In the genomic region with DNA sequence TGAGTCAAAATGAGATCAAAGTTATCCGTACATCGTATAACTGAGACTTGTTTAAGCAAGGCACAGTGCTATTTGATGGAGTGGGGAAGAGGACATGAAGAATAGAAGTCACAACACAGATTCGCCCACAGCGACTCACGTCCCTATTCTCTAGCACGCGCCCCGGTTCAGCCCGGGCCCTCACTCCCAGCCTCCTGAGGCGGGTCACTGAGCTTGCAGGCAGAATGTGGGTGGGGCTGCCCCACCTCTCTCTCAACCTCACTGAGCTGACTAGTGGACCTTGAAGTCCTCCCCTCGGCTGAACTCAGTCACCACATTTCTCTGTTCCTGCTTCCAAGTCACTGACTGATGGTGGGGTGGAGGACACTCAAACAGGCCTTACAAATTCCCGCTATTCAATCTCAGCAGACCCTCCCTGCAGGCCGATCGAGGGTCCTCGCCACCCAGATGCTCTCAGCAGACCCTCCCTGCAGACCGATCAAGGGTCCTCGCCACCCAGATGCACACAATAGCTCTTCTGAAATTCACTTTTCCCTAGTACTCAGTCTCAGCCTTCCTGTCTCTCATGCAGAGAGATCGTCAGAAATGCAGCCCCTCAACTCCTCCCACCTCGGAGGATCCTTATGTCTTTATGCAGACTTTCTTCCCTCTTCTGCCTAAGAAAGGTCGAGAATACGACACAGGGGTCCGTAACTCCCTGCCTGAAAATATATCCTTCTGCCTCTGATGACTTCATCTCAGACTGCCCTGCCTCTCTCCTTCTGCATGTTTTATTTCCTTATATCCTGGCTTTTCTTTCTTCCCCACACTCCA, we compare ENCODE assay signal across 10 cellular contexts. TPM values are rescaled to one million over a fixed set of nuclear protein-coding genes. Genes with fewer than 3 reads are reported as not detected.
DNase-seq lines count a peak whose midpoint lies in the region; ATAC-seq and TF ChIP-seq lines count a peak whose summit lies in the region.
"Had no signal": no experiment of that assay in that cellular context is flagged by ENCODE, and none has a peak within 500 bp of the region (broad histone marks: within the 10 kb centered on the region; RNA-seq: fewer than 3 reads in every experiment).

No MANE protein-coding gene starts in this region.

- ATAC-seq in GM18519 (IDR thresholded peaks at IDR 0.05; ENCODE audit: low FRiP score, unreplicated experiment), result peak; percentile 98
- peak; percentile 91 for ATAC-seq in GM21786 (IDR thresholded peaks at IDR 0.05; ENCODE audit: unreplicated experiment)
- peak; percentile 82 for ATAC-seq in HG03521 (IDR thresholded peaks at IDR 0.05; ENCODE audit: unreplicated experiment)
- ATAC-seq in mucosa of descending colon, result peak; percentile 80
- no peak for ATAC-seq in activated CD8-positive, alpha-beta T cell treated with anti-CD3 and anti-CD28 coated beads for 36 hours
- ATAC-seq in foreskin keratinocyte, result no peak
- ATAC-seq: activated T-cell treated with anti-CD3 and anti-CD28 coated beads, Interleukin-2, amount 50 U/mL, for 4 hours had no signal

- POLR2A ChIA-PET in activated CD8-positive, alpha-beta T cell treated with anti-CD3 and anti-CD28 coated beads for 36 hours (lab: Charles Lee), result interaction anchor here (0.6 kb wide), 1 partner anchor 34 kb away, joined by 3 read pairs; no protein-coding TSS in a partner anchor

- H3K9me3 ChIP-seq in mucosa of descending colon (no peaks in the 10 kb centered on the region), esophagus muscularis mucosa (no peaks in the 10 kb centered on the region)

- H3K36me3 Mint-ChIP-seq in activated CD8-positive, alpha-beta T cell treated with anti-CD3 and anti-CD28 coated beads for 36 hours (ENCODE audit: low read depth), result no peaks in the 10 kb centered on the region

- no peak for TF ChIP-seq CTCF in mucosa of descending colon (IDR thresholded peaks at IDR 0.05)
- no peak for TF ChIP-seq CTCF in esophagus muscularis mucosa (IDR thresholded peaks at IDR 0.05)
- TF ChIP-seq CTCF in activated CD8-positive, alpha-beta T cell treated with anti-CD3 and anti-CD28 coated beads for 36 hours (IDR thresholded peaks at IDR 0.05), result no peak
- no peak for TF ChIP-seq CTCF in foreskin keratinocyte (conservative IDR thresholded peaks at IDR 0.05)

- DNase-seq in mucosa of descending colon, result peak; percentile 29 to 74 (median 34)
- no peak for DNase-seq in NK-92 (lab: John Stamatoyannopoulos, UW; ENCODE audit: unreplicated experiment)
- DNase-seq in esophagus muscularis mucosa (ENCODE audit: extremely low spot score), result no peak
- no peak for DNase-seq in activated CD8-positive, alpha-beta T cell treated with anti-CD3 and anti-CD28 coated beads for 36 hours
- DNase-seq in foreskin keratinocyte, result no peak
- DNase-seq: activated T-cell treated with anti-CD3 and anti-CD28 coated beads, Interleukin-2, amount 50 U/mL, for 4 hours had no signal

- H3K27me3 ChIP-seq in esophagus muscularis mucosa (peaks cover 0 to 11% (median 0%) of the 10 kb centered on the region in 4 donors), foreskin keratinocyte (no peaks in the 10 kb centered on the region)

- no peak overlapping the region for H3K27ac ChIP-seq in esophagus muscularis mucosa (replicated peaks in 1 of 4)
- H3K27ac ChIP-seq in foreskin keratinocyte, result no peak overlapping the region
- H3K27ac ChIP-seq: parathyroid adenoma had no signal

- no peak for TF ChIP-seq POLR2A in esophagus muscularis mucosa (IDR thresholded peaks at IDR 0.05; ENCODE audit: low read depth)

- peaks cover 4% of the 10 kb centered on the region for H3K27me3 Mint-ChIP-seq in activated CD8-positive, alpha-beta T cell treated with anti-CD3 and anti-CD28 coated beads for 36 hours

- no peak overlapping the region for H3K27ac Mint-ChIP-seq in activated CD8-positive, alpha-beta T cell treated with anti-CD3 and anti-CD28 coated beads for 36 hours

- CTCF ChIA-PET in activated CD8-positive, alpha-beta T cell treated with anti-CD3 and anti-CD28 coated beads for 36 hours (lab: Charles Lee), result no interaction called here

- no peaks in the 10 kb centered on the region for H3K9me3 Mint-ChIP-seq in activated CD8-positive, alpha-beta T cell treated with anti-CD3 and anti-CD28 coated beads for 36 hours
- H3K9me3 Mint-ChIP-seq: activated T-cell treated with anti-CD3 and anti-CD28 coated beads, Interleukin-2, amount 50 U/mL, for 4 hours had no signal

- WGBS in esophagus muscularis mucosa, result 73% methylated on average over 22 of the region's 22 CpGs

- no peak overlapping the region for H3K4me3 Mint-ChIP-seq in activated CD8-positive, alpha-beta T cell treated with anti-CD3 and anti-CD28 coated beads for 36 hours
- H3K4me3 Mint-ChIP-seq: activated T-cell treated with anti-CD3 and anti-CD28 coated beads, Interleukin-2, amount 50 U/mL, for 4 hours had no signal

- H3K36me3 ChIP-seq in mucosa of descending colon (ENCODE audit: low read depth) (no peaks in the 10 kb centered on the region), esophagus muscularis mucosa (no peaks in the 10 kb centered on the region)

- TF ChIP-seq EP300 in esophagus muscularis mucosa (IDR thresholded peaks at IDR 0.05), result no peak

- H3K4me1 Mint-ChIP-seq in activated CD8-positive, alpha-beta T cell treated with anti-CD3 and anti-CD28 coated beads for 36 hours (ENCODE audit: low read depth), result no peaks in the 10 kb centered on the region

- H3K4me1 ChIP-seq in mucosa of descending colon (ENCODE audit: low read depth) (no peaks in the 10 kb centered on the region), esophagus muscularis mucosa (no peaks in the 10 kb centered on the region), foreskin keratinocyte (no peaks in the 10 kb centered on the region)
- H3K4me1 ChIP-seq: parathyroid adenoma had no signal

- intact Hi-C loops in mucosa of descending colon (cut with DNase I, micrococcal nuclease) (no loop called here), esophagus muscularis mucosa (cut with DNase I) (no loop called here)
- intact Hi-C loops in activated CD8-positive, alpha-beta T cell treated with anti-CD3 and anti-CD28 coated beads for 36 hours (cut with micrococcal nuclease), result no loop called here

- H3K4me3 ChIP-seq in mucosa of descending colon (no peak overlapping the region), esophagus muscularis mucosa (no peak overlapping the region)

RNA-seq across cellular contexts. Expression of a gene that starts 12.8 kb away (rescaled TPM):
- total RNA-seq in mucosa of descending colon (under 1 TPM; 0.38 to 0.63 (median 0.58) TPM), esophagus muscularis mucosa (1 to 10 TPM in 1 of 4 donors, under 1 TPM in 1, not detected in 2; 0.17 to 2.5 TPM), foreskin keratinocyte (0.99 and 1.3 TPM in 2 replicates)
- total RNA-seq in activated CD8-positive, alpha-beta T cell treated with anti-CD3 and anti-CD28 coated beads for 36 hours, result 1 to 10 TPM in 1 of 2 experiments, under 1 TPM in 1; 0.63 to 1.3 TPM
- polyA plus RNA-seq in foreskin keratinocyte, result 0.90 and 0.95 TPM in 2 replicates

Comparison
In these comparisons a context has a peak if more than half of its experiments do, and no peak if none do; other contexts are left out.
1. ATAC-seq: peak in GM18519 (single experiment), GM21786 (single experiment), HG03521 (single experiment) and mucosa of descending colon (single experiment); none in activated CD8-positive, alpha-beta T cell treated with anti-CD3 and anti-CD28 coated beads for 36 hours (single experiment) and foreskin keratinocyte (single experiment).
2. DNase-seq: peak in mucosa of descending colon (3 of 3); none in NK-92 (single experiment), esophagus muscularis mucosa (single experiment), activated CD8-positive, alpha-beta T cell treated with anti-CD3 and anti-CD28 coated beads for 36 hours (single experiment) and foreskin keratinocyte (0 of 2).